In the genomic region with DNA sequence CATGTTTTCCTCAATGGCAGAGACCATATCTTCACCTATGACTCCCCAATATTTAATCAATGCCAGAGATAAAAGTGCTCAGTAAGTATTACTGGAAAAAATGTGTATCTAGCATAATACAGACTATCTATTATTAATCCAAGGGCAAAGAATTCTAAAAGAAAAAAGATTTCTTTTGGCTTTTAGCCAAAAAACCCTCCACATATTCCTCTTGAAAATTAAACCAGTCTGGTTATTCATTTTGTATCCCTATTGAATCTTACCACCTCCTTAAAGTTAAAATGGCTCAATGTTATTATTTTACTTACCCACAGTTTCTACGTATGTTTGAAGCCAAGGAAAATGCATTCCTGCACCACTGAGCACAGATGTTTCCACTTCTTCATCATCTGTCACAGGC, we compare ENCODE assay signal across 13 cellular contexts. TPM values are rescaled to one million over a fixed set of nuclear protein-coding genes. Genes with fewer than 3 reads are reported as not detected.
DNase-seq lines count a peak whose midpoint lies in the region; FAIRE-seq and TF ChIP-seq lines count a peak whose summit lies in the region.
"Had no signal": no experiment of that assay in that cellular context is flagged by ENCODE, and none has a peak within 500 bp of the region (broad histone marks: within the 10 kb centered on the region; RNA-seq: fewer than 3 reads in every experiment).

No MANE protein-coding gene starts in this region.

- H3K4me3 ChIP-seq in MM.1S (ENCODE audit: low read length) (no peak overlapping the region), endocrine pancreas (ENCODE audit: control insufficient read depth, insufficient read depth, low read length) (peak overlapping the region; percentile 98)

- no peaks in the 10 kb centered on the region for H3K9me2 ChIP-seq in MM.1S (replicated peaks; ENCODE audit: insufficient read depth, low read length)

- no peaks in the 10 kb centered on the region for H4K20me1 ChIP-seq in MM.1S (ENCODE audit: insufficient read depth, low read length)

- H3K9me3 Mint-ChIP-seq in activated CD4-positive, alpha-beta memory T cell treated with anti-CD3 and anti-CD28 coated beads, Interleukin-2, amount 10 ng/mL, durations not matched to agents 7 days and 5 days = no peaks in the 10 kb centered on the region
- H3K9me3 Mint-ChIP-seq in activated CD4-positive, alpha-beta memory T cell treated with anti-CD3 and anti-CD28 coated beads for 36 hours = no peaks in the 10 kb centered on the region
- no peaks in the 10 kb centered on the region for H3K9me3 Mint-ChIP-seq in osteocyte (ENCODE audit: unreplicated experiment)

- H3K9me3 ChIP-seq in MM.1S (replicated peaks; ENCODE audit: insufficient read depth, low read length) (no peaks in the 10 kb centered on the region), endocrine pancreas (ENCODE audit: control insufficient read depth, low read length) (no peaks in the 10 kb centered on the region)
- H3K9me3 ChIP-seq: transverse colon had no signal

- no peak overlapping the region for H3K27ac Mint-ChIP-seq in activated CD4-positive, alpha-beta memory T cell treated with anti-CD3 and anti-CD28 coated beads, Interleukin-2, amount 10 ng/mL, durations not matched to agents 7 days and 5 days
- H3K27ac Mint-ChIP-seq in activated CD4-positive, alpha-beta memory T cell treated with anti-CD3 and anti-CD28 coated beads for 36 hours = no peak overlapping the region
- no peak overlapping the region for H3K27ac Mint-ChIP-seq in osteocyte (ENCODE audit: unreplicated experiment)

- POLR2A ChIA-PET in activated CD4-positive, alpha-beta memory T cell treated with anti-CD3 and anti-CD28 coated beads, Interleukin-2, amount 10 ng/mL, durations not matched to agents 7 days and 5 days (lab: Charles Lee) = interaction anchor here (2.5 kb wide), 1 partner anchor 27 kb away, joined by 7 read pairs; no protein-coding TSS in a partner anchor
- POLR2A ChIA-PET in activated CD4-positive, alpha-beta memory T cell treated with anti-CD3 and anti-CD28 coated beads for 36 hours (lab: Charles Lee) = no interaction called here

- H3F3A ChIP-seq in MM.1S (ENCODE audit: insufficient read depth, low read length) = peaks cover 5% of the 10 kb centered on the region

- H3K4me2 ChIP-seq in MM.1S (ENCODE audit: low read depth, low read length) = peak overlapping the region; percentile 89; the same call in 1 of the 2 replicates

- DNase-seq in activated CD4-positive, alpha-beta memory T cell treated with anti-CD3 and anti-CD28 coated beads, Interleukin-2, amount 10 ng/mL, durations not matched to agents 7 days and 5 days = no peak
- DNase-seq in activated CD4-positive, alpha-beta memory T cell treated with anti-CD3 and anti-CD28 coated beads for 36 hours = no peak
- DNase-seq in MM.1S (no peak), osteocyte (ENCODE audit: extremely low spot score, unreplicated experiment) (no peak), RCC 7860 (ENCODE audit: low spot score) (no peak), LoVo (ENCODE audit: low spot score) (no peak), HUDEP-2 (lab: John Stamatoyannopoulos, UW; ENCODE audit: unreplicated experiment in 76 of 76) (no peak)
- DNase-seq: activated CD8-positive, alpha-beta memory T cell treated with anti-CD3 and anti-CD28 coated beads, Interleukin-2, amount 50 U/mL, for 48 hours; EL; NCI-H2081 treated with DMSO at 0.1 percent for 48 hours; transverse colon had no signal

- FAIRE-seq in RCC 7860 (lab: Jason Lieb, UNC) = no peak
- FAIRE-seq: bronchial epithelial cell had no signal

- peaks cover 42% of the 10 kb centered on the region for H3K4me1 Mint-ChIP-seq in activated CD4-positive, alpha-beta memory T cell treated with anti-CD3 and anti-CD28 coated beads, Interleukin-2, amount 10 ng/mL, durations not matched to agents 7 days and 5 days
- H3K4me1 Mint-ChIP-seq in activated CD4-positive, alpha-beta memory T cell treated with anti-CD3 and anti-CD28 coated beads for 36 hours (ENCODE audit: low read depth) = peaks cover 45% of the 10 kb centered on the region
- peaks cover 25% of the 10 kb centered on the region for H3K4me1 Mint-ChIP-seq in osteocyte (ENCODE audit: unreplicated experiment)

- H3K27me3 ChIP-seq in MM.1S (replicated peaks; ENCODE audit: insufficient read depth, low read length) (no peaks in the 10 kb centered on the region), endocrine pancreas (ENCODE audit: control insufficient read depth, insufficient read depth, low read length) (no peaks in the 10 kb centered on the region)
- H3K27me3 ChIP-seq: transverse colon had no signal

- H3K36me3 Mint-ChIP-seq in activated CD4-positive, alpha-beta memory T cell treated with anti-CD3 and anti-CD28 coated beads, Interleukin-2, amount 10 ng/mL, durations not matched to agents 7 days and 5 days (ENCODE audit: low read depth) = peaks cover 17% of the 10 kb centered on the region
- peaks cover 32% of the 10 kb centered on the region for H3K36me3 Mint-ChIP-seq in activated CD4-positive, alpha-beta memory T cell treated with anti-CD3 and anti-CD28 coated beads for 36 hours
- H3K36me3 Mint-ChIP-seq in osteocyte (ENCODE audit: unreplicated experiment) = peaks cover 11% of the 10 kb centered on the region

- H3K9ac ChIP-seq in MM.1S (ENCODE audit: low read length) (no peak overlapping the region), endocrine pancreas (ENCODE audit: control insufficient read depth, insufficient read depth, low read length) (no peak overlapping the region)

- H3K36me3 ChIP-seq in MM.1S (replicated peaks; ENCODE audit: insufficient read depth, low read length) = peaks cover 9% of the 10 kb centered on the region; the same call in 1 of the 2 replicates
- H3K36me3 ChIP-seq in endocrine pancreas (ENCODE audit: control insufficient read depth, insufficient read depth, low read length) = no peaks in the 10 kb centered on the region

- H3K4me3 Mint-ChIP-seq in activated CD4-positive, alpha-beta memory T cell treated with anti-CD3 and anti-CD28 coated beads, Interleukin-2, amount 10 ng/mL, durations not matched to agents 7 days and 5 days = peak overlapping the region; percentile 16
- H3K4me3 Mint-ChIP-seq in activated CD4-positive, alpha-beta memory T cell treated with anti-CD3 and anti-CD28 coated beads for 36 hours = no peak overlapping the region
- H3K4me3 Mint-ChIP-seq in osteocyte (ENCODE audit: unreplicated experiment) = peak overlapping the region; percentile 1

- no peaks in the 10 kb centered on the region for H3K27me3 Mint-ChIP-seq in activated CD4-positive, alpha-beta memory T cell treated with anti-CD3 and anti-CD28 coated beads, Interleukin-2, amount 10 ng/mL, durations not matched to agents 7 days and 5 days
- H3K27me3 Mint-ChIP-seq in activated CD4-positive, alpha-beta memory T cell treated with anti-CD3 and anti-CD28 coated beads for 36 hours = no peaks in the 10 kb centered on the region
- peaks cover 2% of the 10 kb centered on the region for H3K27me3 Mint-ChIP-seq in osteocyte (ENCODE audit: unreplicated experiment)

- intact Hi-C loops in activated CD4-positive, alpha-beta memory T cell treated with anti-CD3 and anti-CD28 coated beads for 36 hours (cut with micrococcal nuclease) = loop anchor here (2.0 kb wide), 2 partner anchors 123 to 125 kb away; a partner anchor contains a TSS

- H3K4me1 ChIP-seq in MM.1S (ENCODE audit: low read length) (peaks cover 32% of the 10 kb centered on the region), endocrine pancreas (ENCODE audit: control insufficient read depth, insufficient read depth, low read length) (peaks cover 17% of the 10 kb centered on the region)

- H3K27ac ChIP-seq in MM.1S (ENCODE audit: low read length) = no peak overlapping the region
- H3K27ac ChIP-seq: transverse colon had no signal

- no peak overlapping the region for H2AFZ ChIP-seq in MM.1S (ENCODE audit: low read length)

- CTCF ChIA-PET in activated CD4-positive, alpha-beta memory T cell treated with anti-CD3 and anti-CD28 coated beads, Interleukin-2, amount 10 ng/mL, durations not matched to agents 7 days and 5 days (lab: Charles Lee) = interaction anchor here (1.9 kb wide), 1 partner anchor 31 kb away, joined by 7 read pairs; no protein-coding TSS in a partner anchor
- CTCF ChIA-PET in activated CD4-positive, alpha-beta memory T cell treated with anti-CD3 and anti-CD28 coated beads for 36 hours (lab: Charles Lee) = interaction anchor here (1.2 kb wide), 1 partner anchor 46 kb away, joined by 3 read pairs; no protein-coding TSS in a partner anchor

- H3K79me2 ChIP-seq in MM.1S (ENCODE audit: low read length) = peaks cover 19% of the 10 kb centered on the region

- TF ChIP-seq CTCF in MM.1S (IDR thresholded peaks at IDR 0.05; ENCODE audit: low read length) = no peak
- no peak for TF ChIP-seq CTCF in osteocyte (IDR thresholded peaks at IDR 0.05)

RNA-seq across cellular contexts. Expression of a gene that starts 1.6 kb away (rescaled TPM):
- 10 to 100 TPM in 1 of 2 experiments, 1 to 10 TPM in 1; 9.1 to 10.0 TPM for total RNA-seq in activated CD4-positive, alpha-beta memory T cell treated with anti-CD3 and anti-CD28 coated beads, Interleukin-2, amount 10 ng/mL, durations not matched to agents 7 days and 5 days
- 10 to 100 TPM; 19.1 to 19.6 TPM for total RNA-seq in activated CD4-positive, alpha-beta memory T cell treated with anti-CD3 and anti-CD28 coated beads for 36 hours
- 6.1 and 6.3 TPM in 2 replicates for total RNA-seq in osteocyte

RNA-seq across cellular contexts. Expression of a gene that starts 29.8 kb away (rescaled TPM):
- 10 to 100 TPM; 48.3 to 48.7 TPM for total RNA-seq in activated CD4-positive, alpha-beta memory T cell treated with anti-CD3 and anti-CD28 coated beads, Interleukin-2, amount 10 ng/mL, durations not matched to agents 7 days and 5 days
- 10 to 100 TPM; 41.5 to 43.2 TPM for total RNA-seq in activated CD4-positive, alpha-beta memory T cell treated with anti-CD3 and anti-CD28 coated beads for 36 hours
- total RNA-seq in osteocyte = 82.2 and 83.6 TPM in 2 replicates

RNA-seq across cellular contexts. Expression of a gene that starts 40.2 kb away (rescaled TPM):
- under 1 TPM in 1 of 2 experiments, not detected in 1; 0.10 TPM for total RNA-seq in activated CD4-positive, alpha-beta memory T cell treated with anti-CD3 and anti-CD28 coated beads, Interleukin-2, amount 10 ng/mL, durations not matched to agents 7 days and 5 days
- not detected for total RNA-seq in activated CD4-positive, alpha-beta memory T cell treated with anti-CD3 and anti-CD28 coated beads for 36 hours
- total RNA-seq in osteocyte = 0.13 TPM in 1 of 2 replicates, not detected in the other
